24 cellular contexts compared by ENCODE assay signal in the genomic region with DNA sequence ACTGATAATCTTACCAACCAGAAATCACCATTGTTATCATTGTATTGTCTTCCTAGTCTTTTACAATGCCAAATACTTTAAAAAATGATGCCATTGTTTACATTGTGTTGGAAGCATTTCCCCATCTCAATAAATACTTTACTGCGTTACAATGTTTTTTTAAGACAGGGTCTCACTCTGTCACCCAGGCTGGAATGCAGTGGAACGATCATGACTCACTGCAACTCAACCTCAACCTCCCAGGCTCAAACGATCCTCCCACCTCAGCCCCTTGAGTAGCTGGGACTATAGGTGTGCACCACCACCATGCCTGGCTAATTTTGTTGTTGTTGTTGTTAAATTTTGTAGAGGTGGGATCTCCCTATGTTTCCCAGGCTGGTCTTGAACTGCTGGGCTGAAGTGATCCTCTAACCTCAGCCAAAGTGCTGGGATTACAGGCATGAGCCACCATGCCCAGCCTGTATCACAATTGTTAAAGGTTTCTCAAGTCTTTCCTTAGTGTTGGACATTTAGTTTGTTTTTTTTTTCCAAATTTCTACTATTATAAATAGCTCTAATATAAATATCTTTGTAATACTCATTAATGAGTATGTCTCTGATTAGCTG. TPM values are rescaled to one million over a fixed set of nuclear protein-coding genes. Genes with fewer than 3 reads are reported as not detected.
"Had no signal": no experiment of that assay in that cellular context is flagged by ENCODE, and none has a peak within 500 bp of the region (broad histone marks: within the 10 kb centered on the region; RNA-seq: fewer than 3 reads in every experiment).

No MANE protein-coding gene starts in this region.

- H3K4me3 ChIP-seq: cardiac muscle cell, mucosa of descending colon, pancreas, sigmoid colon, testis, vagina had no signal

- H3K9me3 ChIP-seq: pancreas, testis had no signal

- H3K27ac Mint-ChIP-seq: activated CD4-positive, alpha-beta memory T cell treated with anti-CD3 and anti-CD28 coated beads, Interleukin-2, amount 10 ng/mL, durations not matched to agents 7 days and 5 days; activated naive CD4-positive, alpha-beta T cell treated with anti-CD3 and anti-CD28 coated beads for 36 hours; activated naive CD8-positive, alpha-beta T cell treated with anti-CD3 and anti-CD28 coated beads, Interleukin-2, amount 10 ng/mL, durations not matched to agents 7 days and 5 days; activated T-cell treated with anti-CD3 and anti-CD28 coated beads, Interleukin-2, amount 50 U/mL, for 72 hours; nephron progenitor cell; T-helper 1 cell treated with Interleukin-12 subunit alpha and Interleukin-12 subunit beta and Interleukin-4 antibody, amounts not matched to agents 30 μg/mL and 1 μg/mL, for 36 hours had no signal

- H3K27me3 ChIP-seq: cardiac muscle cell, foreskin keratinocyte, pancreas, sigmoid colon, testis, vagina had no signal

- H3K27ac ChIP-seq: cardiac muscle cell, foreskin keratinocyte, pancreas, sigmoid colon, testis, vagina had no signal

- H3K4me1 Mint-ChIP-seq: activated CD4-positive, alpha-beta memory T cell treated with anti-CD3 and anti-CD28 coated beads, Interleukin-2, amount 10 ng/mL, durations not matched to agents 7 days and 5 days; activated naive CD8-positive, alpha-beta T cell treated with anti-CD3 and anti-CD28 coated beads, Interleukin-2, amount 10 ng/mL, durations not matched to agents 7 days and 5 days had no signal

- ATAC-seq: activated T-cell treated with anti-CD3 and anti-CD28 coated beads, Interleukin-2, amount 50 U/mL, for 72 hours; foreskin keratinocyte; left cardiac atrium; mucosa of descending colon; pancreas had no signal

- FAIRE-seq: endometrium, pancreas had no signal

- H3K27me3 Mint-ChIP-seq: activated CD4-positive, alpha-beta memory T cell treated with anti-CD3 and anti-CD28 coated beads, Interleukin-2, amount 10 ng/mL, durations not matched to agents 7 days and 5 days had no signal

- H3K36me3 Mint-ChIP-seq: activated naive CD8-positive, alpha-beta T cell treated with anti-CD3 and anti-CD28 coated beads, Interleukin-2, amount 10 ng/mL, durations not matched to agents 7 days and 5 days had no signal

- DNase-seq: activated CD4-positive, alpha-beta memory T cell treated with anti-CD3 and anti-CD28 coated beads, Interleukin-2, amount 10 ng/mL, durations not matched to agents 7 days and 5 days; activated CD4-positive, alpha-beta T cell treated with anti-CD3 and anti-CD28 coated beads for 48 hours; activated effector memory CD4-positive, alpha-beta T cell treated with Interleukin-2 at 50 U/mL for 16 hours; activated naive CD4-positive, alpha-beta T cell treated with anti-CD3 and anti-CD28 coated beads for 36 hours; activated naive CD8-positive, alpha-beta T cell treated with anti-CD3 and anti-CD28 coated beads, Interleukin-2, amount 10 ng/mL, durations not matched to agents 7 days and 5 days; activated T-cell treated with anti-CD3 and anti-CD28 coated beads, Interleukin-2, amount 50 U/mL, for 72 hours; amniotic stem cell; effector CD4-positive, alpha-beta T cell; erythroblast; foreskin keratinocyte; hippocampal formation; left cardiac atrium; mucosa of descending colon; nephron progenitor cell; pancreas; sigmoid colon; stimulated activated CD4-positive, alpha-beta T cell treated with anti-CD3 and anti-CD28 coated beads, Interleukin-4, amount 100 ng/mL, for 1 hour; stimulated activated naive CD4-positive, alpha-beta T cell; testis; trophoblast cell had no signal

- H3K4me3 Mint-ChIP-seq: activated CD4-positive, alpha-beta memory T cell treated with anti-CD3 and anti-CD28 coated beads, Interleukin-2, amount 10 ng/mL, durations not matched to agents 7 days and 5 days; activated naive CD4-positive, alpha-beta T cell treated with anti-CD3 and anti-CD28 coated beads for 36 hours; activated naive CD8-positive, alpha-beta T cell treated with anti-CD3 and anti-CD28 coated beads, Interleukin-2, amount 10 ng/mL, durations not matched to agents 7 days and 5 days; activated T-cell treated with anti-CD3 and anti-CD28 coated beads, Interleukin-2, amount 50 U/mL, for 72 hours; nephron progenitor cell; T-helper 1 cell treated with Interleukin-12 subunit alpha and Interleukin-12 subunit beta and Interleukin-4 antibody, amounts not matched to agents 30 μg/mL and 1 μg/mL, for 36 hours had no signal

- H3K36me3 ChIP-seq: cardiac muscle cell, pancreas, sigmoid colon, vagina had no signal

RNA-seq across cellular contexts. Expression of gene LRMDA, which starts 13.5 kb away (rescaled TPM):
- total RNA-seq: activated CD4-positive, alpha-beta memory T cell treated with anti-CD3 and anti-CD28 coated beads, Interleukin-2, amount 10 ng/mL, durations not matched to agents 7 days and 5 days; activated naive CD4-positive, alpha-beta T cell treated with anti-CD3 and anti-CD28 coated beads for 36 hours; activated naive CD8-positive, alpha-beta T cell treated with anti-CD3 and anti-CD28 coated beads, Interleukin-2, amount 10 ng/mL, durations not matched to agents 7 days and 5 days; activated T-cell treated with anti-CD3 and anti-CD28 coated beads, Interleukin-2, amount 50 U/mL, for 72 hours; foreskin keratinocyte had no signal
